17 cellular contexts compared by ENCODE assay signal in genomic region chr6:72675396-72675795, GRCh38. TPM values are rescaled to one million over a fixed set of nuclear protein-coding genes. Genes with fewer than 3 reads are reported as not detected.
DNase-seq lines count a peak whose midpoint lies in the region; ATAC-seq, FAIRE-seq and TF ChIP-seq lines count a peak whose summit lies in the region.
"Had no signal": no experiment of that assay in that cellular context is flagged by ENCODE, and none has a peak within 500 bp of the region (broad histone marks: within the 10 kb centered on the region; RNA-seq: fewer than 3 reads in every experiment).

No MANE protein-coding gene starts in this region.

- DNase-seq in GM12891 (ENCODE audit: insufficient read length, low spot score) (no peak), SK-N-MC (ENCODE audit: low read depth, low spot score) (no peak), fibroblast of the aortic adventitia (ENCODE audit: low read depth) (peak; percentile 12), renal cortical epithelial cell (ENCODE audit: low read depth) (peak; percentile 15), LoVo (ENCODE audit: low spot score) (no peak)
- DNase-seq: CD8-positive, alpha-beta memory T cell; DMS 273 treated with DMSO at 0.1 percent for 48 hours; GOT3; Karpas-422; NCI-H1417; NCI-H1930; NCI-H2171 treated with DMSO at 0.1 percent for 48 hours; NCI-H510A treated with DMSO at 0.1 percent for 48 hours; Peyer's patch; Right ventricle myocardium superior had no signal

- no peaks in the 10 kb centered on the region for H3K9me3 ChIP-seq in SK-N-MC (ENCODE audit: low read depth, low read length)
- H3K9me3 ChIP-seq: Peyer's patch had no signal

- FAIRE-seq in GM12891 (lab: Jason Lieb, UNC): peak; percentile 62

- peak overlapping the region; percentile 83 for H3K27ac ChIP-seq in SK-N-MC
- H3K27ac ChIP-seq: Peyer's patch had no signal

- H3K36me3 ChIP-seq in SK-N-MC (ENCODE audit: insufficient read depth, low read length): peaks cover 3% of the 10 kb centered on the region; the same call in 1 of the 2 replicates
- H3K36me3 ChIP-seq: Peyer's patch had no signal

- no peak overlapping the region for H3K9ac ChIP-seq in SK-N-MC (ENCODE audit: insufficient read length)

- ATAC-seq in GM18517 (IDR thresholded peaks at IDR 0.05; ENCODE audit: unreplicated experiment) (no peak), GM18867 (IDR thresholded peaks at IDR 0.05; ENCODE audit: unreplicated experiment) (no peak)

- H3K4me3 ChIP-seq in SK-N-MC (no peak overlapping the region), fibroblast of the aortic adventitia (ENCODE audit: low read depth, low read length) (no peak overlapping the region)
- H3K4me3 ChIP-seq: Peyer's patch had no signal

- TF ChIP-seq POLR2A in GM12891 (IDR thresholded peaks at IDR 0.05; ENCODE audit: low read depth, low read length): no peak

- TF ChIP-seq CTCF in fibroblast of the aortic adventitia (IDR thresholded peaks at IDR 0.05; ENCODE audit: insufficient read depth, low read length): no peak

TF ChIP-seq in GM12891, 5 proteins besides CTCF, POLR2A, EP300 and RAD21:
- TF ChIP-seq POLR2AphosphoS5 (IDR thresholded peaks at IDR 0.05; ENCODE audit: low read depth, low read length): no peak
- no peak for TF ChIP-seq PAX5 (IDR thresholded peaks at IDR 0.05; ENCODE audit: insufficient read depth, low read length, severe bottlenecking)
- TF ChIP-seq SPI1 (IDR thresholded peaks at IDR 0.05; ENCODE audit: low read depth, low read length): no peak
- no peak for TF ChIP-seq POU2F2 (IDR thresholded peaks at IDR 0.05; ENCODE audit: low read depth, low read length)
- TF ChIP-seq TAF1 (IDR thresholded peaks at IDR 0.05; ENCODE audit: low read depth, low read length): no peak

RNA-seq across cellular contexts. Expression of gene KCNQ5, which starts 53.5 kb away (rescaled TPM):
- 0.50 TPM for polyA plus RNA-seq in GM12891 (2012; ENCODE audit: low read depth, missing spikeins)
- total RNA-seq in fibroblast of the aortic adventitia (ENCODE audit: low replicate concordance): 2.6 and 9.4 TPM in 2 replicates
- under 0.01 and 0.35 TPM in 2 replicates for total RNA-seq in renal cortical epithelial cell
- total RNA-seq: Right ventricle myocardium superior had no signal

Comparison
In these comparisons a context has a peak if more than half of its experiments do, and no peak if none do; other contexts are left out.
1. DNase-seq: peak in fibroblast of the aortic adventitia (single experiment) and renal cortical epithelial cell (single experiment); none in GM12891 (single experiment), SK-N-MC (single experiment) and LoVo (single experiment).